8 cellular contexts compared by ENCODE assay signal in the genomic region with DNA sequence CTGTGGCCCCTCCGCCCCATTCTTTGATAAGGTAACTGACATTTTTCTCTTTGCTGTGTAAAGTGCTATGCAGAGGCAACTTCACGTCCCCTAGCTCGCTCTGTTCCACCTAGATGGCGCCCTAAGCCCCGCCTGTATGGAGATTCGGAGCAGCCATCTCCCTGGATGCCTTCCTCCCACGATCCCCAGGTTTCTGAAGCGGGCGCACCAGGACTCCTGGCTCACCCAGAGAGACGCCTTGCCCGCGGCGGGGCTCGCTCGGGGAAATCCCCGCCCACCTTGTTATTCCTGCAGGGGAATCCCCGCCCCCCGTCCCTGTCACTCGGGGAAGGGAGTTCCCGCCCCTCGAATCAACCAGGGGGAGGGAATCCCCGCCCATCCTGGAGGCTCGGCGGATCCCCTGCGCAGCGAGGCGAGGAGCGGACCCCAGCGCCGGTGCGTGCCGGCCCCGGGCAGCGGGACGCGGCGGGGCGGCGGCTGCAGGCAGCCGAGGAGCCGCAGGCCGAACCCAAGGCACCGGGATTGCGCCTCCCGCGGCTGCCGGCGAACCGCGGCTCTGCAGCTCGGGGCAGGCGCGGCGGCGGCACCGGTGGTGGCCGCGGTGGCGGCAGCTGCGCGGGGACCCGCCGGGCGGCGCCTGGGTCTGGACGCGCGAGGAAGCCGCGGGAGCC. TPM values are rescaled to one million over a fixed set of nuclear protein-coding genes. Genes with fewer than 3 reads are reported as not detected.
DNase-seq lines count a peak whose midpoint lies in the region; ATAC-seq lines count a peak whose summit lies in the region.

PDZD2 (plus strand) TSS at position 384 of the 671 bp plus-strand sequence.

- peak; percentile 71 for ATAC-seq in GM18858 (IDR thresholded peaks at IDR 0.05; ENCODE audit: unreplicated experiment)
- peak; percentile 75 for ATAC-seq in HG03095 (IDR thresholded peaks at IDR 0.05; ENCODE audit: unreplicated experiment)
- peak; percentile 89 for ATAC-seq in left colon

- peak; percentile 44 for DNase-seq in A172 (ENCODE audit: low spot score)
- DNase-seq in NCI-H226: peak; percentile 67
- peak; percentile 56 for DNase-seq in activated CD4-positive, alpha-beta T cell treated with anti-CD3 and anti-CD28 coated beads for 1 hour
- peak; percentile 76 for DNase-seq in cerebellum (ENCODE audit: low spot score)
- DNase-seq in left colon: peak; percentile 48 to 55
- DNase-seq in stimulated activated CD4-positive, alpha-beta T cell treated with anti-CD3 and anti-CD28 coated beads, Interleukin-1b, Interleukin-23, amount 100 ng/mL, for 48 hours: peak; percentile 66

- intact Hi-C loops in left colon (cut with DNase I, micrococcal nuclease): no loop called here

RNA-seq across cellular contexts. Expression of gene PDZD2, which starts in this region (rescaled TPM):
- total RNA-seq in A172 (2014; rRNA removed; shearing (Covaris generic)): 0.14 and 0.16 TPM in 2 replicates
- 28.5 TPM for total RNA-seq in cerebellum
- total RNA-seq in left colon: 1 to 10 TPM; 1.6 to 2.3 TPM

Comparison
In these comparisons a context has a peak if more than half of its experiments do, and no peak if none do; other contexts are left out.
1. Peak in every context shown above with its lines: DNase-seq and ATAC-seq.
2. Peak in DNase-seq in A172; RNA of the gene not detected or under 1 TPM.